1 cellular context compared by ENCODE assay signal in genomic region chr2:119723784-119724467, GRCh38.
TF ChIP-seq lines count a peak whose summit lies in the region.

No MANE protein-coding gene starts in this region.

TF ChIP-seq in HepG2, 621 proteins besides CTCF, POLR2A, EP300 and RAD21 (continued from another document and continues in another):
- TF ChIP-seq HIC2 (CRISPR knock-in tag; IDR thresholded peaks at IDR 0.05; ENCODE audit: low read depth) (no peak), MAF1 (CRISPR knock-in tag; IDR thresholded peaks at IDR 0.05; ENCODE audit: borderline replicate concordance) (no peak), TFAP4 (IDR thresholded peaks at IDR 0.05; ENCODE audit: borderline replicate concordance, low read depth) (no peak), ZNF773 (CRISPR knock-in tag; IDR thresholded peaks at IDR 0.05; ENCODE audit: borderline replicate concordance) (no peak), SAFB2 (CRISPR knock-in tag; IDR thresholded peaks at IDR 0.05; ENCODE audit: borderline replicate concordance, low read depth) (no peak), ZNF768 (CRISPR knock-in tag; IDR thresholded peaks at IDR 0.05) (peak; percentile 75; the same call in 1 of the 2 replicates), FOXJ3 (CRISPR knock-in tag; IDR thresholded peaks at IDR 0.05; ENCODE audit: borderline replicate concordance) (no peak), CBX2 (IDR thresholded peaks at IDR 0.05; ENCODE audit: low read depth, low read length) (no peak), CBX2 (CRISPR knock-in tag; IDR thresholded peaks at IDR 0.05; ENCODE audit: low read depth) (no peak), TBX2 (CRISPR knock-in tag; IDR thresholded peaks at IDR 0.05; ENCODE audit: borderline replicate concordance) (no peak), AHDC1 (CRISPR knock-in tag; IDR thresholded peaks at IDR 0.05; ENCODE audit: borderline replicate concordance) (0 out of 2 replicates have a peak, but pooled peaks have one; percentile 19), ZNF121 (CRISPR knock-in tag; IDR thresholded peaks at IDR 0.05) (0 out of 2 replicates have a peak, but pooled peaks have one; percentile 25), TEF (CRISPR knock-in tag; IDR thresholded peaks at IDR 0.05) (no peak), ZNF614 (CRISPR knock-in tag; IDR thresholded peaks at IDR 0.05; ENCODE audit: borderline replicate concordance) (peak; percentile 45; the same call in 1 of the 2 replicates), EEA1 (CRISPR knock-in tag; IDR thresholded peaks at IDR 0.05; ENCODE audit: borderline replicate concordance) (no peak), ZNF740 (CRISPR knock-in tag; IDR thresholded peaks at IDR 0.05) (no peak), ZSCAN12 (CRISPR knock-in tag; IDR thresholded peaks at IDR 0.05) (no peak), KAT8 (CRISPR knock-in tag; IDR thresholded peaks at IDR 0.05) (peak; percentile 62), ZNF24 (IDR thresholded peaks at IDR 0.05) (no peak), ZNF382 (CRISPR knock-in tag; IDR thresholded peaks at IDR 0.05; ENCODE audit: borderline replicate concordance) (no peak), ZNF629 (CRISPR knock-in tag; conservative IDR thresholded peaks at IDR 0.05) (no peak), ZFP36L1 (CRISPR knock-in tag; IDR thresholded peaks at IDR 0.05) (peak; percentile 32; the same call in 1 of the 2 replicates), GATA4 (IDR thresholded peaks at IDR 0.05; ENCODE audit: borderline replicate concordance, low read depth) (no peak), AGO2 (optimal IDR thresholded peaks at IDR 0.05; ENCODE audit: low read depth, low read length) (no peak), ZNF253 (CRISPR knock-in tag; IDR thresholded peaks at IDR 0.05; ENCODE audit: borderline replicate concordance) (no peak), PHF20 (CRISPR knock-in tag; IDR thresholded peaks at IDR 0.05) (no peak), RARG (CRISPR knock-in tag; IDR thresholded peaks at IDR 0.05; ENCODE audit: low read depth) (no peak), PCBP2 (optimal IDR thresholded peaks at IDR 0.05; ENCODE audit: low read depth, low read length, poor library complexity, severe bottlenecking) (no peak), KAT7 (CRISPR knock-in tag; IDR thresholded peaks at IDR 0.05; ENCODE audit: borderline replicate concordance) (no peak), ELF3 (CRISPR knock-in tag; IDR thresholded peaks at IDR 0.05) (no peak), SRSF9 (IDR thresholded peaks at IDR 0.05; ENCODE audit: borderline replicate concordance, insufficient read depth, low read depth, low read length, poor library complexity, severe bottlenecking) (no peak), ZNF704 (CRISPR knock-in tag; IDR thresholded peaks at IDR 0.05; ENCODE audit: borderline replicate concordance) (no peak), ATF7 (IDR thresholded peaks at IDR 0.05) (no peak), ATF7 (CRISPR knock-in tag; IDR thresholded peaks at IDR 0.05) (no peak), ZNF746 (CRISPR knock-in tag; IDR thresholded peaks at IDR 0.05) (no peak), TOPORS (CRISPR knock-in tag; IDR thresholded peaks at IDR 0.05) (no peak), BCL3 (CRISPR knock-in tag; IDR thresholded peaks at IDR 0.05) (no peak), ZNF326 (CRISPR knock-in tag; IDR thresholded peaks at IDR 0.05; ENCODE audit: borderline replicate concordance) (no peak), ZNF235 (CRISPR knock-in tag; IDR thresholded peaks at IDR 0.05; ENCODE audit: borderline replicate concordance) (no peak), RXRA (CRISPR knock-in tag; IDR thresholded peaks at IDR 0.05) (no peak), SMARCC2 (IDR thresholded peaks at IDR 0.05) (no peak), GLI4 (CRISPR knock-in tag; IDR thresholded peaks at IDR 0.05; ENCODE audit: borderline replicate concordance) (no peak), PRPF4 (IDR thresholded peaks at IDR 0.05; ENCODE audit: low read depth, low read length, poor library complexity, severe bottlenecking) (no peak), ZNF430 (CRISPR knock-in tag; IDR thresholded peaks at IDR 0.05) (no peak), BHLHE40 (IDR thresholded peaks at IDR 0.05; ENCODE audit: low read length) (no peak), HNRNPUL1 (IDR thresholded peaks at IDR 0.05; ENCODE audit: low read depth, low read length) (no peak), MEIS2 (CRISPR knock-in tag; IDR thresholded peaks at IDR 0.05) (no peak), POGZ (CRISPR knock-in tag; IDR thresholded peaks at IDR 0.05) (no peak), ZNF296 (CRISPR knock-in tag; conservative IDR thresholded peaks at IDR 0.05) (no peak), REXO4 (CRISPR knock-in tag; IDR thresholded peaks at IDR 0.05; ENCODE audit: borderline replicate concordance) (no peak), NR2C2 (CRISPR knock-in tag; IDR thresholded peaks at IDR 0.05; ENCODE audit: borderline replicate concordance) (no peak), CBX5 (CRISPR knock-in tag; IDR thresholded peaks at IDR 0.05; ENCODE audit: borderline replicate concordance) (no peak), REL (CRISPR knock-in tag; conservative IDR thresholded peaks at IDR 0.05) (no peak), ZNF839 (CRISPR knock-in tag; IDR thresholded peaks at IDR 0.05; ENCODE audit: borderline replicate concordance) (no peak), ZHX1 (CRISPR knock-in tag; IDR thresholded peaks at IDR 0.05; ENCODE audit: low read depth) (no peak), ZNF234 (CRISPR knock-in tag; conservative IDR thresholded peaks at IDR 0.05) (no peak), SP2 (CRISPR knock-in tag; IDR thresholded peaks at IDR 0.05) (no peak), ZKSCAN8 (CRISPR knock-in tag; IDR thresholded peaks at IDR 0.05; ENCODE audit: borderline replicate concordance) (0 out of 2 replicates have a peak, but pooled peaks have one; percentile 10), ZNF7 (CRISPR knock-in tag; IDR thresholded peaks at IDR 0.05) (no peak), ZNF546 (CRISPR knock-in tag; conservative IDR thresholded peaks at IDR 0.05) (no peak), ETV6 (CRISPR knock-in tag; conservative IDR thresholded peaks at IDR 0.05) (no peak), GATAD2A (CRISPR knock-in tag; IDR thresholded peaks at IDR 0.05) (peak; percentile 44; the same call in 1 of the 2 replicates), CCAR2 (optimal IDR thresholded peaks at IDR 0.05; ENCODE audit: low read depth, low read length) (no peak), ZNF761 (CRISPR knock-in tag; conservative IDR thresholded peaks at IDR 0.05) (no peak), TCF7 (IDR thresholded peaks at IDR 0.05; ENCODE audit: low read depth) (peak; percentile 50; the same call in 1 of the 2 replicates), ZNF30 (CRISPR knock-in tag; IDR thresholded peaks at IDR 0.05) (no peak), YEATS4 (CRISPR knock-in tag; IDR thresholded peaks at IDR 0.05; ENCODE audit: borderline replicate concordance) (no peak)
